Comparison of ENCODE assay signal across 16 cellular contexts in the genomic region with DNA sequence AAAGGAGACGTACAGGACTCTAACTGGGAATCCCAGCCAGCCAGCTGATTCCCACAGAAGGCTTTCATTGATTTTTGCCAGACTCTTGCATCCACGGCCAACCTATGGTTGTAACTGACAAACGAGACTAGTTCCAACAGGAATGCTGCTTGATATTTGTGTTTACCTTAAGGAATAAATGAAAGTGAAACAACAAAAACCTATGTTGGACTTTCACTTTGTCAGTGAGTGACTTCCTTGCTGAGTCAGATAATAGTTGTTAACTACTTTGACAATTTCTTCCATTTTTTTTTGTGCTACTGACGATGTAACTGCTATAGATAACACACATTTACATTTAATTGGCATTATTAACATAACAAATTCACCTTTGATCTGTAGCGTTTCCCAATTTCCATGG.
DNase-seq lines count a peak whose midpoint lies in the region; ATAC-seq and TF ChIP-seq lines count a peak whose summit lies in the region.
"Had no signal": no experiment of that assay in that cellular context is flagged by ENCODE, and none has a peak within 500 bp of the region (broad histone marks: within the 10 kb centered on the region; RNA-seq: fewer than 3 reads in every experiment).

No MANE protein-coding gene starts in this region.

- H2AFZ ChIP-seq in mesenchymal stem cell (ENCODE audit: low read depth, low read length), result no peak overlapping the region

- DNase-seq in chondrocyte (ENCODE audit: low spot score) (no peak), mesenchymal stem cell (peak; percentile 40), type B pancreatic cell (ENCODE audit: extremely low spot score, unreplicated experiment) (no peak), omental fat pad (ENCODE audit: low spot score) (no peak)
- no peak for DNase-seq in activated naive CD4-positive, alpha-beta T cell treated with anti-CD3 and anti-CD28 coated beads for 36 hours
- DNase-seq: H9; NCI-H1092; NCI-H2107; NCI-H69; NK-92 treated with Interleukin-12 subunit alpha and Interleukin-12 subunit beta, amount 100 ng/mL, for 24 hours; PC-3 had no signal

- POLR2A ChIA-PET in HEK293 (lab: Yijun Ruan, JAX), result no interaction called here

- no peak overlapping the region for H3K4ac ChIP-seq in mesenchymal stem cell (ENCODE audit: low read depth in 1 of 2, low read length in 2 of 2)

- H2AK5ac ChIP-seq in mesenchymal stem cell (ENCODE audit: low read length, severe bottlenecking), result no peak overlapping the region

- 82% methylated on average over 5 of the region's 5 CpGs for WGBS in mesenchymal stem cell

- H2BK15ac ChIP-seq in mesenchymal stem cell (ENCODE audit: low read depth, poor library complexity, severe bottlenecking), result no peak overlapping the region

- no peak overlapping the region for H3K4me3 ChIP-seq in HEK293 (ENCODE audit: low read depth, low read length)
- no peak overlapping the region for H3K4me3 ChIP-seq in mesenchymal stem cell (ENCODE audit: insufficient read depth in 1 of 2, low read depth in 1 of 2, low read length in 2 of 2)
- H3K4me3 ChIP-seq: BLaER1, SJSA1 had no signal

- H3K27ac Mint-ChIP-seq in chondrocyte (ENCODE audit: unreplicated experiment) (peak overlapping the region; percentile 41), type B pancreatic cell (peak overlapping the region; percentile 79)
- no peak overlapping the region for H3K27ac Mint-ChIP-seq in activated naive CD4-positive, alpha-beta T cell treated with anti-CD3 and anti-CD28 coated beads for 36 hours
- H3K27ac Mint-ChIP-seq: H9 had no signal

- no peak overlapping the region for H2BK12ac ChIP-seq in mesenchymal stem cell (ENCODE audit: low read length in 2 of 2)

- intact Hi-C loops in activated naive CD4-positive, alpha-beta T cell treated with anti-CD3 and anti-CD28 coated beads for 36 hours (cut with micrococcal nuclease), result no loop called here

- no peak overlapping the region for H2BK5ac ChIP-seq in mesenchymal stem cell (ENCODE audit: low read depth, low read length, poor library complexity, severe bottlenecking)

- peaks cover 11% of the 10 kb centered on the region for H3K4me1 Mint-ChIP-seq in chondrocyte (ENCODE audit: low read depth)
- peaks cover 9% of the 10 kb centered on the region for H3K4me1 Mint-ChIP-seq in type B pancreatic cell (ENCODE audit: unreplicated experiment)
- peaks cover 7% of the 10 kb centered on the region for H3K4me1 Mint-ChIP-seq in activated naive CD4-positive, alpha-beta T cell treated with anti-CD3 and anti-CD28 coated beads for 36 hours (ENCODE audit: low read depth)

- H2BK120ac ChIP-seq in mesenchymal stem cell (ENCODE audit: low read depth, low read length), result no peak overlapping the region

- H3K36me3 ChIP-seq in HEK293 (ENCODE audit: control insufficient read depth in 2 of 2, insufficient read depth in 1 of 2, low read length in 2 of 2) (peaks cover 0 to 26% of the 10 kb centered on the region in 2 experiments; a peak in 2 of 3 replicates), mesenchymal stem cell (ENCODE audit: control insufficient read depth in 1 of 2, insufficient read depth in 2 of 2, low read depth in 1 of 2, low read length in 2 of 2) (peaks cover 37 to 44% of the 10 kb centered on the region in 2 experiments)

- no peak overlapping the region for H3K23ac ChIP-seq in mesenchymal stem cell (ENCODE audit: low read length in 2 of 2)

- H3K27me3 ChIP-seq in mesenchymal stem cell (ENCODE audit: control insufficient read depth in 1 of 2, insufficient read depth in 1 of 2, low read length in 2 of 2), result no peaks in the 10 kb centered on the region
- H3K27me3 ChIP-seq: BLaER1, SJSA1 had no signal

- H3K4me1 ChIP-seq in HEK293 (ENCODE audit: control insufficient read depth, insufficient read depth, low read length), result no peaks in the 10 kb centered on the region
- peaks cover 9% of the 10 kb centered on the region for H3K4me1 ChIP-seq in mesenchymal stem cell (ENCODE audit: control insufficient read depth, insufficient read depth, low read depth, low read length)
- H3K4me1 ChIP-seq: SJSA1 had no signal

- peaks cover 4% of the 10 kb centered on the region for H3K79me1 ChIP-seq in mesenchymal stem cell (replicated peaks; ENCODE audit: low read length, poor library complexity, severe bottlenecking)

- H3K9me3 ChIP-seq in HEK293 (ENCODE audit: control insufficient read depth, insufficient read depth, low read depth, low read length) (no peaks in the 10 kb centered on the region), mesenchymal stem cell (ENCODE audit: control insufficient read depth, low read length) (peaks cover 2% of the 10 kb centered on the region)
- H3K9me3 ChIP-seq: BLaER1, SJSA1 had no signal

- H3K27ac ChIP-seq in HEK293 (ENCODE audit: extremely low read depth, low read depth, low read length) (no peak overlapping the region), mesenchymal stem cell (ENCODE audit: low read length, poor library complexity, severe bottlenecking) (no peak overlapping the region)
- H3K27ac ChIP-seq: BLaER1, SJSA1 had no signal

- H3K4me2 ChIP-seq in mesenchymal stem cell (ENCODE audit: low read length, poor library complexity, severe bottlenecking), result no peak overlapping the region
- H3K4me2 ChIP-seq: BLaER1 had no signal

- H3K4me3 Mint-ChIP-seq in chondrocyte (ENCODE audit: unreplicated experiment) (no peak overlapping the region), type B pancreatic cell (peak overlapping the region; percentile 23)
- H3K4me3 Mint-ChIP-seq in activated naive CD4-positive, alpha-beta T cell treated with anti-CD3 and anti-CD28 coated beads for 36 hours, result no peak overlapping the region
- H3K4me3 Mint-ChIP-seq: H9, IgD-negative memory B cell had no signal

- peaks cover 26% of the 10 kb centered on the region for H3K36me3 Mint-ChIP-seq in chondrocyte (ENCODE audit: low read depth)
- peaks cover 42% of the 10 kb centered on the region for H3K36me3 Mint-ChIP-seq in type B pancreatic cell
- peaks cover 7% of the 10 kb centered on the region for H3K36me3 Mint-ChIP-seq in activated naive CD4-positive, alpha-beta T cell treated with anti-CD3 and anti-CD28 coated beads for 36 hours (ENCODE audit: low read depth)

- no peak overlapping the region for H3K18ac ChIP-seq in mesenchymal stem cell (ENCODE audit: low read depth in 1 of 2, low read length in 2 of 2)

- H3K27me3 Mint-ChIP-seq in chondrocyte (ENCODE audit: low read depth) (no peaks in the 10 kb centered on the region), type B pancreatic cell (no peaks in the 10 kb centered on the region)
- no peaks in the 10 kb centered on the region for H3K27me3 Mint-ChIP-seq in activated naive CD4-positive, alpha-beta T cell treated with anti-CD3 and anti-CD28 coated beads for 36 hours (ENCODE audit: low read depth)
- H3K27me3 Mint-ChIP-seq: IgD-negative memory B cell had no signal

- peaks cover 5% of the 10 kb centered on the region for H3K9me3 Mint-ChIP-seq in chondrocyte (ENCODE audit: low read depth)
- peaks cover 6% of the 10 kb centered on the region for H3K9me3 Mint-ChIP-seq in type B pancreatic cell
- H3K9me3 Mint-ChIP-seq in activated naive CD4-positive, alpha-beta T cell treated with anti-CD3 and anti-CD28 coated beads for 36 hours, result no peaks in the 10 kb centered on the region
- H3K9me3 Mint-ChIP-seq: H9 had no signal

- no peak overlapping the region for H4K8ac ChIP-seq in mesenchymal stem cell (ENCODE audit: low read length)

- TF ChIP-seq CTCF in HEK293 (tag by site-specific recombination; IDR thresholded peaks at IDR 0.05) (no peak), chondrocyte (IDR thresholded peaks at IDR 0.05) (no peak), type B pancreatic cell (conservative IDR thresholded peaks at IDR 0.05) (no peak), omental fat pad (IDR thresholded peaks at IDR 0.05) (no peak)

- no peak overlapping the region for H4K91ac ChIP-seq in mesenchymal stem cell (ENCODE audit: low read length)

- H3K14ac ChIP-seq in mesenchymal stem cell (ENCODE audit: low read length in 2 of 2), result no peak overlapping the region

- ATAC-seq in omental fat pad (ENCODE audit: low FRiP score), result no peak
- ATAC-seq in GM18907 (IDR thresholded peaks at IDR 0.05; ENCODE audit: unreplicated experiment), result no peak
- ATAC-seq: PC-3 had no signal

- H3K9ac ChIP-seq in mesenchymal stem cell (ENCODE audit: low read length), result no peak overlapping the region
- H3K9ac ChIP-seq: BLaER1 had no signal

- CTCF ChIA-PET in HEK293 (lab: Yijun Ruan, JAX), result interaction anchor here (0.6 kb wide), 1 partner anchor 362 kb away, joined by 3 read pairs; no protein-coding TSS in a partner anchor
- CTCF ChIA-PET in activated naive CD4-positive, alpha-beta T cell treated with anti-CD3 and anti-CD28 coated beads for 36 hours (lab: Charles Lee), result no interaction called here

TF ChIP-seq in HEK293, 187 proteins besides CTCF, POLR2A, EP300 and RAD21:
- TF ChIP-seq KLF1 (tag by site-specific recombination; IDR thresholded peaks at IDR 0.05) (no peak), ZNF112 (tag by site-specific recombination; IDR thresholded peaks at IDR 0.05) (no peak), PRDM1 (tag by site-specific recombination; IDR thresholded peaks at IDR 0.05) (peak; percentile 40; the same call in 1 of the 2 replicates)
